ENCODE assay signal across 3 cellular contexts in the genomic region with DNA sequence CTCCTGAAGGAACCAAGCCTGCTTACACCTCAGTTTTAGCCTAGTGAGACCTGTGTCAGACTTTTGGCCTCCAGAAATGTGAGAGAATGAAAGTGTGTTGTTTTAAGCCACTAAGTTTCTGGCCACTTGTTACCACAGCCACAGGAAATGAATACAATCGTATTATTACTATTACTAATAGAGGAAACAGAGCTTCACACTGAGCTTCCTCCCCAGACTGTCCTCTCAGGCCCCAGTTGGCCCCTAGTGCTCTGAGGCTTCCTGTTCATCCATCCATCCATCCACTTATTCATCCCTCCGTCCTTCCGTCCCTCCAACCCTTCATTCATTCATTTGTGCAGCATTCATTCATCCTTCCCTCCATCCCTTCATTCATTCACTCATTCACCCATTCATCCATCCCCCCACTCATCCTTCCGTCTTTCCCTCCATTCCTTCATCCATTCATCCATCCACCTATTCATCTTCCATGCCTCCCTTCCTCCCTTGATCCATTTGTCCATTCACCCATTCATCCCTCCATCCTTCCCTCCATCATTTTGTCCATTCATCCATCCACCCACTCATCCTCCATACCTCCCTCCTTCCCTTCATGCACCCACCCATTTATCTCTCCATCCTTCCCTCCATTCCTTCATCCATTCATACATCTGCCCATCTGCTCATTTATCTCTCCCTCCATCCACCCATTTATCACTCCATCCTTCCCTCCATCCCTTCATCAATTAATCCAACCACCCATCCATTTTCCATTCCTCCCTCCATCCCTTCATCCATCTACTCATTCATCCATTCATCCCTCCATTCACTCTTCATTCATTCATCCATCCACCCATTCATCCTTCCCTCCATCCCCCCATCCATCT.
TF ChIP-seq lines count a peak whose summit lies in the region.

No MANE protein-coding gene starts in this region.

TF ChIP-seq in HepG2, 621 proteins besides CTCF, POLR2A, EP300 and RAD21:
- TF ChIP-seq, protein P1, sequence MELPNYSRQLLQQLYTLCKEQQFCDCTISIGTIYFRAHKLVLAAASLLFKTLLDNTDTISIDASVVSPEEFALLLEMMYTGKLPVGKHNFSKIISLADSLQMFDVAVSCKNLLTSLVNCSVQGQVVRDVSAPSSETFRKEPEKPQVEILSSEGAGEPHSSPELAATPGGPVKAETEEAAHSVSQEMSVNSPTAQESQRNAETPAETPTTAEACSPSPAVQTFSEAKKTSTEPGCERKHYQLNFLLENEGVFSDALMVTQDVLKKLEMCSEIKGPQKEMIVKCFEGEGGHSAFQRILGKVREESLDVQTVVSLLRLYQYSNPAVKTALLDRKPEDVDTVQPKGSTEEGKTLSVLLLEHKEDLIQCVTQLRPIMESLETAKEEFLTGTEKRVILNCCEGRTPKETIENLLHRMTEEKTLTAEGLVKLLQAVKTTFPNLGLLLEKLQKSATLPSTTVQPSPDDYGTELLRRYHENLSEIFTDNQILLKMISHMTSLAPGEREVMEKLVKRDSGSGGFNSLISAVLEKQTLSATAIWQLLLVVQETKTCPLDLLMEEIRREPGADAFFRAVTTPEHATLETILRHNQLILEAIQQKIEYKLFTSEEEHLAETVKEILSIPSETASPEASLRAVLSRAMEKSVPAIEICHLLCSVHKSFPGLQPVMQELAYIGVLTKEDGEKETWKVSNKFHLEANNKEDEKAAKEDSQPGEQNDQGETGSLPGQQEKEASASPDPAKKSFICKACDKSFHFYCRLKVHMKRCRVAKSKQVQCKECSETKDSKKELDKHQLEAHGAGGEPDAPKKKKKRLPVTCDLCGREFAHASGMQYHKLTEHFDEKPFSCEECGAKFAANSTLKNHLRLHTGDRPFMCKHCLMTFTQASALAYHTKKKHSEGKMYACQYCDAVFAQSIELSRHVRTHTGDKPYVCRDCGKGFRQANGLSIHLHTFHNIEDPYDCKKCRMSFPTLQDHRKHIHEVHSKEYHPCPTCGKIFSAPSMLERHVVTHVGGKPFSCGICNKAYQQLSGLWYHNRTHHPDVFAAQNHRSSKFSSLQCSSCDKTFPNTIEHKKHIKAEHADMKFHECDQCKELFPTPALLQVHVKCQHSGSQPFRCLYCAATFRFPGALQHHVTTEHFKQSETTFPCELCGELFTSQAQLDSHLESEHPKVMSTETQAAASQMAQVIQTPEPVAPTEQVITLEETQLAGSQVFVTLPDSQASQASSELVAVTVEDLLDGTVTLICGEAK (IDR thresholded peaks at IDR 0.05) = 0 out of 2 replicates have a peak, but pooled peaks have one; percentile 3
- TF ChIP-seq, protein P1 (CRISPR knock-in tag; IDR thresholded peaks at IDR 0.05) = no peak
- 0 out of 2 replicates have a peak, but pooled peaks have one; percentile 51 for TF ChIP-seq IKZF1 (IDR thresholded peaks at IDR 0.05)
- no peak for TF ChIP-seq ZNF292 (CRISPR knock-in tag; IDR thresholded peaks at IDR 0.05; ENCODE audit: borderline replicate concordance, low read depth)
- TF ChIP-seq FOXK2 (IDR thresholded peaks at IDR 0.05) = peak; percentile 5; the same call in 1 of the 2 replicates
- no peak for TF ChIP-seq ZBTB38 (CRISPR knock-in tag; IDR thresholded peaks at IDR 0.05)
- peak; percentile 63 for TF ChIP-seq PHB2 (IDR thresholded peaks at IDR 0.05; ENCODE audit: partially characterized antibody)
TF ChIP-seq in HepG2: peak in this region for 4.

TF ChIP-seq in IMR-90, 13 proteins besides CTCF, POLR2A, EP300 and RAD21:
- TF ChIP-seq CEBPB (IDR thresholded peaks at IDR 0.05; ENCODE audit: low read depth, low read length) (no peak), RFX5 (IDR thresholded peaks at IDR 0.05; ENCODE audit: low read depth, low read length) (no peak), MAZ (IDR thresholded peaks at IDR 0.05; ENCODE audit: borderline replicate concordance, low read depth, low read length) (no peak), SMC3 (IDR thresholded peaks at IDR 0.05; ENCODE audit: low read depth, low read length) (no peak), RCOR1 (IDR thresholded peaks at IDR 0.05; ENCODE audit: insufficient replicate concordance, low read length) (no peak), MAFK (IDR thresholded peaks at IDR 0.05; ENCODE audit: low read depth, low read length) (no peak), FOS (IDR thresholded peaks at IDR 0.05; ENCODE audit: low read depth, low read length) (no peak), MXI1 (IDR thresholded peaks at IDR 0.05; ENCODE audit: borderline replicate concordance, low read depth, low read length) (no peak), BHLHE40 (IDR thresholded peaks at IDR 0.05; ENCODE audit: low read depth, low read length) (no peak), NFE2L2 (IDR thresholded peaks at IDR 0.05; ENCODE audit: low read depth, low read length) (no peak)
- TF ChIP-seq, protein P2, sequence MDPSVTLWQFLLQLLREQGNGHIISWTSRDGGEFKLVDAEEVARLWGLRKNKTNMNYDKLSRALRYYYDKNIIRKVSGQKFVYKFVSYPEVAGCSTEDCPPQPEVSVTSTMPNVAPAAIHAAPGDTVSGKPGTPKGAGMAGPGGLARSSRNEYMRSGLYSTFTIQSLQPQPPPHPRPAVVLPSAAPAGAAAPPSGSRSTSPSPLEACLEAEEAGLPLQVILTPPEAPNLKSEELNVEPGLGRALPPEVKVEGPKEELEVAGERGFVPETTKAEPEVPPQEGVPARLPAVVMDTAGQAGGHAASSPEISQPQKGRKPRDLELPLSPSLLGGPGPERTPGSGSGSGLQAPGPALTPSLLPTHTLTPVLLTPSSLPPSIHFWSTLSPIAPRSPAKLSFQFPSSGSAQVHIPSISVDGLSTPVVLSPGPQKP (IDR thresholded peaks at IDR 0.05; ENCODE audit: borderline replicate concordance, low read depth, low read length) = no peak
- TF ChIP-seq, protein P3, sequence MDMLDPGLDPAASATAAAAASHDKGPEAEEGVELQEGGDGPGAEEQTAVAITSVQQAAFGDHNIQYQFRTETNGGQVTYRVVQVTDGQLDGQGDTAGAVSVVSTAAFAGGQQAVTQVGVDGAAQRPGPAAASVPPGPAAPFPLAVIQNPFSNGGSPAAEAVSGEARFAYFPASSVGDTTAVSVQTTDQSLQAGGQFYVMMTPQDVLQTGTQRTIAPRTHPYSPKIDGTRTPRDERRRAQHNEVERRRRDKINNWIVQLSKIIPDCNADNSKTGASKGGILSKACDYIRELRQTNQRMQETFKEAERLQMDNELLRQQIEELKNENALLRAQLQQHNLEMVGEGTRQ (IDR thresholded peaks at IDR 0.05; ENCODE audit: low read depth, low read length) = no peak

TF ChIP-seq in H1, 55 proteins besides CTCF, POLR2A, EP300 and RAD21:
- TF ChIP-seq, protein P4, sequence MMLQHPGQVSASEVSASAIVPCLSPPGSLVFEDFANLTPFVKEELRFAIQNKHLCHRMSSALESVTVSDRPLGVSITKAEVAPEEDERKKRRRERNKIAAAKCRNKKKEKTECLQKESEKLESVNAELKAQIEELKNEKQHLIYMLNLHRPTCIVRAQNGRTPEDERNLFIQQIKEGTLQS (IDR thresholded peaks at IDR 0.05; ENCODE audit: insufficient read depth, low read depth, low read length) = no peak
- no peak for TF ChIP-seq CREB1 (IDR thresholded peaks at IDR 0.05)
- TF ChIP-seq SIN3A (conservative IDR thresholded peaks at IDR 0.05 in 1 of 2, IDR thresholded peaks at IDR 0.05 in 1 of 2; ENCODE audit: low read depth in 1 of 2, low read length in 2 of 2) = no peak
- no peak for TF ChIP-seq YY1 (IDR thresholded peaks at IDR 0.05; ENCODE audit: low read depth, low read length)
- no peak for TF ChIP-seq JUN (IDR thresholded peaks at IDR 0.05; ENCODE audit: low read depth, low read length)
